ENCODE assay signal across 9 cellular contexts in genomic region chr5:148827723-148828122, GRCh38. TPM values are rescaled to one million over a fixed set of nuclear protein-coding genes. Genes with fewer than 3 reads are reported as not detected.
DNase-seq lines count a peak whose midpoint lies in the region; ATAC-seq and TF ChIP-seq lines count a peak whose summit lies in the region.
"Had no signal": no experiment of that assay in that cellular context is flagged by ENCODE, and none has a peak within 500 bp of the region (broad histone marks: within the 10 kb centered on the region; RNA-seq: fewer than 3 reads in every experiment).

No MANE protein-coding gene starts in this region.

- peak overlapping the region; percentile 90 for H3K9ac ChIP-seq in KMS-11
- H3K9ac ChIP-seq in colonic mucosa (ENCODE audit: low read depth in 2 of 2, low read length in 2 of 2), result no peak overlapping the region

- no peak for ATAC-seq in naive thymus-derived CD8-positive, alpha-beta T cell
- ATAC-seq in HG02981 (IDR thresholded peaks at IDR 0.05; ENCODE audit: unreplicated experiment), result no peak
- no peak for ATAC-seq in HG02763 (IDR thresholded peaks at IDR 0.05; ENCODE audit: unreplicated experiment)

- H3K4me3 ChIP-seq in AG04450 (ENCODE audit: low read depth, low read length) (0 out of 2 replicates have a peak overlapping the region, but pooled peaks have one; percentile 7), KMS-11 (IDR thresholded peaks at IDR 0.05; ENCODE audit: insufficient read depth, low read depth, low read length) (no peak overlapping the region), colonic mucosa (peak overlapping the region; percentile 6)

- peak overlapping the region; percentile 80 to 95 (median 88) for H3K4me3 Mint-ChIP-seq in naive thymus-derived CD8-positive, alpha-beta T cell

- no peak for TF ChIP-seq CTCF in AG04450 (IDR thresholded peaks at IDR 0.05; ENCODE audit: low read depth, low read length)
- no peak for TF ChIP-seq CTCF in KMS-11 (conservative IDR thresholded peaks at IDR 0.05; ENCODE audit: low read depth, low read length)
- TF ChIP-seq CTCF in colonic mucosa (IDR thresholded peaks at IDR 0.05), result no peak

- peaks cover 3% of the 10 kb centered on the region; the same call in 1 of the 2 replicates for H4K20me1 ChIP-seq in KMS-11 (ENCODE audit: insufficient read depth)

- POLR2A ChIA-PET in AG04450 (lab: Yijun Ruan, JAX), result interaction anchor here (0.6 to 1.2 kb wide), 2 partner anchors 83 to 672 kb away, joined by 3 to 4 read pairs; no protein-coding TSS in a partner anchor
- POLR2A ChIA-PET in naive thymus-derived CD8-positive, alpha-beta T cell (lab: Charles Lee), result interaction anchor here (0.9 to 1.2 kb wide), 2 partner anchors 21 to 23 kb away, joined by 3 to 4 read pairs; no protein-coding TSS in a partner anchor

- DNase-seq in AG04450 (ENCODE audit: low read depth, low spot score) (no peak), colonic mucosa (no peak), HPDE6-E6E7 (ENCODE audit: extremely low spot score) (no peak), NCI-H2171 treated with DMSO at 0.1 percent for 48 hours (lab: John Stamatoyannopoulos, UW) (no peak)
- no peak for DNase-seq in naive thymus-derived CD8-positive, alpha-beta T cell
- DNase-seq: activated naive CD4-positive, alpha-beta T cell treated with anti-CD3 and anti-CD28 coated beads, Interleukin-2, amount 50 U/mL, for 16 hours had no signal

- H3K27ac ChIP-seq in AG04450 (ENCODE audit: low read depth, low read length) (no peak overlapping the region), KMS-11 (peak overlapping the region; percentile 99), colonic mucosa (no peak overlapping the region)

- no peaks in the 10 kb centered on the region for H3K9me3 Mint-ChIP-seq in naive thymus-derived CD8-positive, alpha-beta T cell

- no peak overlapping the region for H2AFZ ChIP-seq in KMS-11 (ENCODE audit: low read depth)

- H3K79me2 ChIP-seq in KMS-11 (ENCODE audit: insufficient read depth, low read depth), result peaks cover 63% of the 10 kb centered on the region

- CTCF ChIA-PET in AG04450 (lab: Charles Lee), result interaction anchor here (0.6 to 5.6 kb wide), 8 partner anchors 12 to 287 kb away, joined by 4 to 30 read pairs (median 8); no protein-coding TSS in a partner anchor

- H3K27me3 Mint-ChIP-seq in naive thymus-derived CD8-positive, alpha-beta T cell, result peaks cover 0 to 4% (median 0%) of the 10 kb centered on the region in 5 donors

- H3K36me3 Mint-ChIP-seq in naive thymus-derived CD8-positive, alpha-beta T cell, result no peaks in the 10 kb centered on the region

- H3K36me3 ChIP-seq in KMS-11 (ENCODE audit: insufficient read depth) (no peaks in the 10 kb centered on the region), colonic mucosa (no peaks in the 10 kb centered on the region)

- no peaks in the 10 kb centered on the region for H3K9me3 ChIP-seq in AG04450 (ENCODE audit: control insufficient read depth, insufficient read depth, low read length)
- H3K9me3 ChIP-seq in colonic mucosa, result no peaks in the 10 kb centered on the region

- H3K4me2 ChIP-seq in KMS-11, result peak overlapping the region; percentile 99; the same call in 1 of the 2 replicates

- H3K27me3 ChIP-seq in AG04450 (ENCODE audit: control insufficient read depth, insufficient read depth, low read length) (no peaks in the 10 kb centered on the region), KMS-11 (ENCODE audit: insufficient read depth, low read depth) (no peaks in the 10 kb centered on the region), colonic mucosa (no peaks in the 10 kb centered on the region)

- H3K4me1 ChIP-seq in KMS-11 (ENCODE audit: low read depth, poor library complexity, severe bottlenecking) (peaks cover 17% of the 10 kb centered on the region), colonic mucosa (no peaks in the 10 kb centered on the region)

- peaks cover 15 to 83% (median 48%) of the 10 kb centered on the region in 4 donors for H3K4me1 Mint-ChIP-seq in naive thymus-derived CD8-positive, alpha-beta T cell

- intact Hi-C loops in colonic mucosa (cut with DNase I), result no loop called here

- peak overlapping the region in 3 of 10 donors; percentile 65 to 91 (median 91) for H3K27ac Mint-ChIP-seq in naive thymus-derived CD8-positive, alpha-beta T cell

RNA-seq across cellular contexts. Expression of gene ADRB2, which starts 1.3 kb away (rescaled TPM):
- polyA plus RNA-seq in AG04450 (2011; rRNA removed), result 0.63 and 0.65 TPM in 2 replicates
- polyA minus RNA-seq in AG04450 (2011; rRNA and poly(A)+ RNA removed), result 2.6 and 3.4 TPM in 2 replicates
- 1 to 10 TPM in 1 of 2 donors, under 1 TPM in 1; 0.94 to 1.2 TPM for total RNA-seq in colonic mucosa
- 1 to 10 TPM; 2.1 to 2.2 TPM for total RNA-seq in naive thymus-derived CD8-positive, alpha-beta T cell
- polyA plus RNA-seq in naive thymus-derived CD8-positive, alpha-beta T cell, result 10 to 100 TPM in 1 of 3 donors, under 1 TPM in 1, not detected in 1; 0.33 to 12.9 TPM
